Comparison of ENCODE assay signal across 16 cellular contexts in genomic region chr14:23487216-23487615, GRCh38. TPM values are rescaled to one million over a fixed set of nuclear protein-coding genes. Genes with fewer than 3 reads are reported as not detected.
DNase-seq lines count a peak whose midpoint lies in the region; ATAC-seq and TF ChIP-seq lines count a peak whose summit lies in the region.
"Had no signal": no experiment of that assay in that cellular context is flagged by ENCODE, and none has a peak within 500 bp of the region (broad histone marks: within the 10 kb centered on the region; RNA-seq: fewer than 3 reads in every experiment).

No MANE protein-coding gene starts in this region.

- H3K36me3 Mint-ChIP-seq in neural progenitor cell = peaks cover 3% of the 10 kb centered on the region

- H2AFZ ChIP-seq in neural progenitor cell (replicated peaks) = no peak overlapping the region

- H3K36me3 ChIP-seq in neural progenitor cell = no peaks in the 10 kb centered on the region

- H3K27me3 ChIP-seq in neural progenitor cell = no peaks in the 10 kb centered on the region

- no peaks in the 10 kb centered on the region for H3K9me3 ChIP-seq in neural progenitor cell (ENCODE audit: low read depth)

- H3K4me2 ChIP-seq in neural progenitor cell = no peak overlapping the region

- peaks cover 2% of the 10 kb centered on the region for H3K27me3 Mint-ChIP-seq in neural progenitor cell (ENCODE audit: insufficient read depth, low read depth)
- H3K27me3 Mint-ChIP-seq: CD4-positive, alpha-beta T cell had no signal

- H3K27ac ChIP-seq in cingulate gyrus (ENCODE audit: low read depth, low read length) (peak overlapping the region; percentile 58), neural progenitor cell (no peak overlapping the region)

- no peaks in the 10 kb centered on the region for H3K9me3 Mint-ChIP-seq in neural progenitor cell
- H3K9me3 Mint-ChIP-seq: CD4-positive, alpha-beta T cell had no signal

- H3K4me1 ChIP-seq in neural progenitor cell = peaks cover 42% of the 10 kb centered on the region

- ATAC-seq in GM18907 (IDR thresholded peaks at IDR 0.05; ENCODE audit: unreplicated experiment) (no peak), GM21737 (IDR thresholded peaks at IDR 0.05; ENCODE audit: unreplicated experiment) (no peak)

- H3F3A ChIP-seq in neural progenitor cell (ENCODE audit: low read depth) = peaks cover 37% of the 10 kb centered on the region

- peaks cover 52% of the 10 kb centered on the region for H3K4me1 Mint-ChIP-seq in neural progenitor cell

- no peaks in the 10 kb centered on the region for H3K79me2 ChIP-seq in neural progenitor cell (ENCODE audit: low read depth)

- H3K27ac Mint-ChIP-seq in neural progenitor cell = peak overlapping the region; percentile 61
- H3K27ac Mint-ChIP-seq: CD4-positive, alpha-beta T cell had no signal

- H4K20me1 ChIP-seq in neural progenitor cell (ENCODE audit: low read depth) = peaks cover 2% of the 10 kb centered on the region

- H3K4me3 Mint-ChIP-seq in neural progenitor cell = no peak overlapping the region
- H3K4me3 Mint-ChIP-seq: CD4-positive, alpha-beta T cell had no signal

- no peak overlapping the region for H3K9ac ChIP-seq in neural progenitor cell

- no peak for TF ChIP-seq CTCF in neural progenitor cell (IDR thresholded peaks at IDR 0.05)

- DNase-seq in DMS 273 treated with DMSO at 0.1 percent for 48 hours (lab: John Stamatoyannopoulos, UW) (peak; percentile 68), NCI-H524 (lab: John Stamatoyannopoulos, UW) (peak; percentile 70 to 86), neural progenitor cell (ENCODE audit: low spot score) (no peak), mesenteric fat pad (ENCODE audit: low spot score) (no peak), NCI-H1436 (lab: John Stamatoyannopoulos, UW) (no peak)
- DNase-seq: CD4-positive, alpha-beta T cell; HCEC 1CT; NCI-H2081; NCI-H2227 treated with DMSO at 0.1 percent for 48 hours; NCI-H82; SHP77 had no signal

- H3K4me3 ChIP-seq in neural progenitor cell = no peak overlapping the region

RNA-seq across cellular contexts. Expression of gene NGDN, which starts 17.7 kb away (rescaled TPM):
- total RNA-seq in neural progenitor cell (ENCODE audit: low replicate concordance) (51.1 and 60.1 TPM in 2 replicates), mesenteric fat pad (29.7 TPM)

RNA-seq across cellular contexts. Expression of gene MYH7, which starts 51.8 kb away (rescaled TPM):
- total RNA-seq in neural progenitor cell (ENCODE audit: low replicate concordance) (0.19 TPM in 1 of 2 replicates, not detected in the other), mesenteric fat pad (not detected)
- total RNA-seq: A673; CD4-positive, alpha-beta T cell; Daoy had no signal

Comparison
In these comparisons a context has a peak if more than half of its experiments do, and no peak if none do; other contexts are left out.
1. DNase-seq: peak in DMS 273 treated with DMSO at 0.1 percent for 48 hours (single experiment) and NCI-H524 (2 of 2); none in neural progenitor cell (single experiment), mesenteric fat pad (single experiment) and NCI-H1436 (single experiment).